Comparison of ENCODE assay signal across 8 cellular contexts in genomic region chr6:90369024-90369519, GRCh38.
DNase-seq lines count a peak whose midpoint lies in the region; ATAC-seq, FAIRE-seq and TF ChIP-seq lines count a peak whose summit lies in the region.

No MANE protein-coding gene starts in this region.

- H2AFZ ChIP-seq in endothelial cell of umbilical vein (ENCODE audit: low read depth, low read length) = no peak overlapping the region

- FAIRE-seq in endothelial cell of umbilical vein (lab: Jason Lieb, UNC) = peak; percentile 100

- no peaks in the 10 kb centered on the region for H3K9me1 ChIP-seq in endothelial cell of umbilical vein (replicated peaks; ENCODE audit: control insufficient read depth, extremely low read depth, insufficient read depth, low read length)

- CTCF ChIA-PET in RWPE1 (lab: Yijun Ruan, JAX) = interaction anchor here (0.7 to 0.9 kb wide), 2 partner anchors 9 to 25 kb away, joined by 3 to 4 read pairs; no protein-coding TSS in a partner anchor
- CTCF ChIA-PET in endothelial cell of umbilical vein (lab: Charles Lee) = interaction anchor here (0.8 to 1.4 kb wide), 8 partner anchors 8 to 429 kb away, joined by 3 to 8 read pairs (median 4); no protein-coding TSS in a partner anchor

- H3K27ac ChIP-seq in RWPE1 = peak overlapping the region; percentile 65; the same call in 1 of the 2 replicates
- H3K27ac ChIP-seq in endothelial cell of umbilical vein (ENCODE audit: insufficient read depth, low read depth, low read length) = peak overlapping the region; percentile 78

- no TSS peak for BruUV-seq in endothelial cell of umbilical vein (replicated peaks; lab: Mats Ljungman, UMichigan)

- dilution Hi-C loops in endothelial cell of umbilical vein (cut with MboI; ENCODE audit: extremely low pct_ligation_motif_present, low sequenced_read_pairs) = no loop called here

- peak overlapping the region; percentile 59 for H3K4me2 ChIP-seq in endothelial cell of umbilical vein (ENCODE audit: insufficient read depth, low read length)

- DNase-seq in DMS53 (lab: John Stamatoyannopoulos, UW) (peak; percentile 54), RWPE1 (ENCODE audit: low spot score) (peak; percentile 92), endothelial cell of umbilical vein (ENCODE audit: low read depth, low spot score) (peak; percentile 98), mucosa of descending colon (peak in 1 of 3 donors; percentile 51), NCI-H2081 (lab: John Stamatoyannopoulos, UW) (no peak), SHP77 (lab: John Stamatoyannopoulos, UW) (no peak)

- H3K9me3 ChIP-seq in endothelial cell of umbilical vein (replicated peaks; ENCODE audit: control insufficient read depth, insufficient read depth, low read length) = no peaks in the 10 kb centered on the region
- no peaks in the 10 kb centered on the region for H3K9me3 ChIP-seq in mucosa of descending colon

- ATAC-seq in GM19397 (IDR thresholded peaks at IDR 0.05; ENCODE audit: unreplicated experiment) (peak; percentile 99), HG03196 (IDR thresholded peaks at IDR 0.05; ENCODE audit: unreplicated experiment) (peak; percentile 100), mucosa of descending colon (peak; percentile 92)

- intact Hi-C loops in endothelial cell of umbilical vein (cut with micrococcal nuclease) (loop anchor here (1.0 kb wide), 4 partner anchors 73 to 360 kb away; partner anchors contain the start of gene BACH2), mucosa of descending colon (cut with DNase I, micrococcal nuclease) (no loop called here)

- POLR2A ChIA-PET in RWPE1 (lab: Yijun Ruan, JAX; ENCODE audit: low non-redundant PET) = no interaction called here
- POLR2A ChIA-PET in endothelial cell of umbilical vein (lab: Charles Lee) = no interaction called here

- H3K9ac ChIP-seq in endothelial cell of umbilical vein (replicated peaks; ENCODE audit: extremely low read depth, insufficient read depth, low read length) = peak overlapping the region; percentile 70

- peaks cover 16% of the 10 kb centered on the region for H3K4me1 ChIP-seq in endothelial cell of umbilical vein (ENCODE audit: control insufficient read depth, extremely low read depth, insufficient read depth, low read length)
- H3K4me1 ChIP-seq in mucosa of descending colon (ENCODE audit: low read depth) = no peaks in the 10 kb centered on the region

- H3K27me3 ChIP-seq in endothelial cell of umbilical vein (ENCODE audit: control insufficient read depth in 2 of 2, insufficient read depth in 2 of 2, low read length in 2 of 2) = no peaks in the 10 kb centered on the region

- H3K4me3 ChIP-seq in endothelial cell of umbilical vein (replicated peaks in 1 of 3; ENCODE audit: insufficient read depth in 1 of 3, low read depth in 1 of 3, low read length in 3 of 3) (peak overlapping the region in 1 of 3 experiments; percentile 12), mucosa of descending colon (no peak overlapping the region)

- TF ChIP-seq CTCF in RWPE1 (conservative IDR thresholded peaks at IDR 0.05; ENCODE audit: low read depth) (no peak), endothelial cell of umbilical vein (IDR thresholded peaks at IDR 0.05; ENCODE audit: extremely low read depth in 1 of 2, insufficient read depth in 1 of 2, low read depth in 1 of 2, low read length in 2 of 2) (no peak), mucosa of descending colon (IDR thresholded peaks at IDR 0.05) (no peak)

- H3K36me3 ChIP-seq in endothelial cell of umbilical vein (ENCODE audit: control insufficient read depth in 2 of 2, extremely low read depth in 1 of 2, insufficient read depth in 2 of 2, low read length in 2 of 2) = no peaks in the 10 kb centered on the region
- no peaks in the 10 kb centered on the region for H3K36me3 ChIP-seq in mucosa of descending colon (ENCODE audit: low read depth)

- no peaks in the 10 kb centered on the region for H4K20me1 ChIP-seq in endothelial cell of umbilical vein (replicated peaks; ENCODE audit: control insufficient read depth, extremely low read depth, insufficient read depth, low read length)

- H3K79me2 ChIP-seq in endothelial cell of umbilical vein (ENCODE audit: control insufficient read depth, insufficient read depth, low read length) = no peaks in the 10 kb centered on the region

- TF ChIP-seq POLR2A in endothelial cell of umbilical vein (IDR thresholded peaks at IDR 0.05; ENCODE audit: low read depth, low read length) = no peak

TF ChIP-seq in endothelial cell of umbilical vein, 7 proteins besides CTCF, POLR2A, EP300 and RAD21:
- no peak for TF ChIP-seq MYC (IDR thresholded peaks at IDR 0.05; ENCODE audit: low read depth, low read length)
- peak; percentile 75 for TF ChIP-seq POLR2AphosphoS5 (IDR thresholded peaks at IDR 0.05; ENCODE audit: insufficient read depth, low read depth, low read length)
- peak; percentile 93 for TF ChIP-seq GATA2 (IDR thresholded peaks at IDR 0.05; ENCODE audit: insufficient read depth, insufficient read length, low read depth, low read length)
- peak; percentile 100 for TF ChIP-seq JUN (IDR thresholded peaks at IDR 0.05; ENCODE audit: borderline replicate concordance, insufficient read depth, insufficient read length, low read depth)
- TF ChIP-seq FOS (IDR thresholded peaks at IDR 0.05; ENCODE audit: borderline replicate concordance, insufficient read depth, low read length) = peak; percentile 99

Comparison
In these comparisons a context has a peak if more than half of its experiments do, and no peak if none do; other contexts are left out.
1. DNase-seq: peak in DMS53 (single experiment), RWPE1 (single experiment) and endothelial cell of umbilical vein (single experiment); none in NCI-H2081 (0 of 2) and SHP77 (0 of 2).
2. Peak in every context shown above with its lines, with median percentiles within 50 percentile points of each other: ATAC-seq.